Comparison of ENCODE assay signal across 9 cellular contexts in the genomic region with DNA sequence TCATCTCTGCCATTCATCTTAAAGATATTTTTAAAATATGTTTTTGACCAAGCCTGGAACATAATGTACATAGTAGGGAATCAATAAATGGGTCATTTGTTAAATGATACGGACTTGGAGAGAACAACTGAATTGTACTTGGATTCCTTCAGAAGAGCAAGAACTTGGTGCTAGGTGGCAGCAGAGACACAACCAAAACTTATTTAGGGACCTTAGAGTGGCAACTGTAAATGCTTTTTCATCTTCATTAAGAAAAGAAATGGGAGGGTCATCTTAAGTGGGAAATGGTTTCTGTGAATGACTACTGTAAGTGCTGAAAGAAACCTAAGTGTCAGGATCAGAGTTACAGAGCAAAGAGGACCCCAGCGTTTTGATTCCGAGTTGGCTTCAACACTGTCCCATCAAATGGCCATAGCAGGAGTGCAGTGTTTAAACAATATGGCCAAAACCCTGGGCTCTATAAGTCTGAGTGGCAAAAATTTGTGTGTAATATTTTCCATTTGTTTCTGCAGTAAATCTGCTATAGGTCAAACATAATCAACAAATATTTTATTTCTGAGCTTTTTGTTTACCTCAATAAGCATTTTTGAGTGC.
A peak's percentile ranks its signal among the peaks of the same experiment; 100 is the strongest.
DNase-seq lines count a peak whose midpoint lies in the region; TF ChIP-seq lines count a peak whose summit lies in the region.
"Had no signal": no experiment of that assay in that cellular context is flagged by ENCODE, and none has a peak within 500 bp of the region (broad histone marks: within the 10 kb centered on the region; RNA-seq: fewer than 3 reads in every experiment).

No MANE protein-coding gene starts in this region.

- no peaks in the 10 kb centered on the region for H3F3A ChIP-seq in OCI-LY1 (ENCODE audit: insufficient read depth, low read length)

- no peak overlapping the region for H3K27ac Mint-ChIP-seq in neural crest cell (ENCODE audit: unreplicated experiment)
- no peak overlapping the region for H3K27ac Mint-ChIP-seq in CD8-positive, alpha-beta memory T cell
- H3K27ac Mint-ChIP-seq: activated B cell treated with CpG ODN at 0.5 μM for 24 hours had no signal

- TF ChIP-seq CTCF in OCI-LY1 (IDR thresholded peaks at IDR 0.05; ENCODE audit: low read length) (peak; percentile 41; the same call in 1 of the 2 replicates), esophagus squamous epithelium (IDR thresholded peaks at IDR 0.05) (peak; percentile 19 to 58 (median 54)), neural crest cell (conservative IDR thresholded peaks at IDR 0.05) (peak; percentile 62)

- no peak overlapping the region for H2AFZ ChIP-seq in OCI-LY1 (ENCODE audit: low read length)

- H3K36me3 Mint-ChIP-seq in neural crest cell (ENCODE audit: low read depth), result peaks cover 7% of the 10 kb centered on the region
- H3K36me3 Mint-ChIP-seq in CD8-positive, alpha-beta memory T cell, result no peaks in the 10 kb centered on the region

- 37 to 59% methylated on average over 3 of the region's 3 CpGs for WGBS in esophagus squamous epithelium, 2 donors

- H3K79me2 ChIP-seq in OCI-LY1 (ENCODE audit: insufficient read depth, low read length), result no peaks in the 10 kb centered on the region

- no peaks in the 10 kb centered on the region for H3K9me3 ChIP-seq in OCI-LY1 (ENCODE audit: low read length)
- no peaks in the 10 kb centered on the region for H3K9me3 ChIP-seq in esophagus squamous epithelium
- no peaks in the 10 kb centered on the region for H3K9me3 ChIP-seq in CD8-positive, alpha-beta memory T cell (ENCODE audit: low read length)

- TF ChIP-seq POLR2A in esophagus squamous epithelium (IDR thresholded peaks at IDR 0.05), result no peak

- no peaks in the 10 kb centered on the region for H3K4me1 Mint-ChIP-seq in neural crest cell
- H3K4me1 Mint-ChIP-seq in CD8-positive, alpha-beta memory T cell, result no peaks in the 10 kb centered on the region

- intact Hi-C loops in esophagus squamous epithelium (cut with DNase I), result loop anchor here (5.0 to 10.0 kb wide), 2 partner anchors 94 to 207 kb away; no protein-coding TSS in a partner anchor

- no peaks in the 10 kb centered on the region for H4K20me1 ChIP-seq in OCI-LY1 (ENCODE audit: insufficient read depth, low read length)

- DNase-seq in NCI-H1436 (lab: John Stamatoyannopoulos, UW), result peak; percentile 2
- no peak for DNase-seq in NCI-H1436 treated with DMSO at 0.1 percent for 48 hours (lab: John Stamatoyannopoulos, UW)
- DNase-seq in esophagus squamous epithelium (lab: John Stamatoyannopoulos, UW), result no peak
- no peak for DNase-seq in neural crest cell (ENCODE audit: low read depth, low spot score)
- DNase-seq in NCI-H187 treated with DMSO at 0.1 percent for 48 hours (lab: John Stamatoyannopoulos, UW), result no peak
- no peak for DNase-seq in CD8-positive, alpha-beta memory T cell
- no peak for DNase-seq in central memory CD4-positive, alpha-beta T cell
- DNase-seq: activated B cell treated with CpG ODN at 0.5 μM for 24 hours had no signal

- no peaks in the 10 kb centered on the region for H3K9me3 Mint-ChIP-seq in neural crest cell
- peaks cover 0 to 2% (median 0%) of the 10 kb centered on the region in 5 donors for H3K9me3 Mint-ChIP-seq in CD8-positive, alpha-beta memory T cell
- H3K9me3 Mint-ChIP-seq: activated B cell treated with CpG ODN at 0.5 μM for 24 hours had no signal

- H3K27me3 ChIP-seq in OCI-LY1 (ENCODE audit: insufficient read depth, low read length), result no peaks in the 10 kb centered on the region
- H3K27me3 ChIP-seq in esophagus squamous epithelium, result no peaks in the 10 kb centered on the region
- H3K27me3 ChIP-seq in CD8-positive, alpha-beta memory T cell (ENCODE audit: insufficient read depth, low read length, poor library complexity, severe bottlenecking), result no peaks in the 10 kb centered on the region

- no peaks in the 10 kb centered on the region for H3K27me3 Mint-ChIP-seq in neural crest cell (ENCODE audit: low read depth)
- H3K27me3 Mint-ChIP-seq in CD8-positive, alpha-beta memory T cell, result peaks cover under 1 to 4% of the 10 kb centered on the region in 2 donors

- H3K36me3 ChIP-seq in OCI-LY1 (ENCODE audit: insufficient read depth, low read length) (no peaks in the 10 kb centered on the region), esophagus squamous epithelium (no peaks in the 10 kb centered on the region)
- H3K36me3 ChIP-seq in CD8-positive, alpha-beta memory T cell (ENCODE audit: insufficient read depth, low read length), result no peaks in the 10 kb centered on the region

- no peak overlapping the region for H3K4me2 ChIP-seq in OCI-LY1 (ENCODE audit: low read length)

- H3K4me1 ChIP-seq in OCI-LY1 (ENCODE audit: insufficient read depth, low read length, severe bottlenecking), result no peaks in the 10 kb centered on the region
- peaks cover 0 to 23% (median 14%) of the 10 kb centered on the region in 3 donors for H3K4me1 ChIP-seq in esophagus squamous epithelium
- H3K4me1 ChIP-seq in CD8-positive, alpha-beta memory T cell (ENCODE audit: insufficient read depth, low read length), result no peaks in the 10 kb centered on the region

- H3K9ac ChIP-seq in OCI-LY1 (ENCODE audit: low read length), result no peak overlapping the region

- H3K9me2 ChIP-seq in OCI-LY1 (ENCODE audit: low read depth, low read length), result no peaks in the 10 kb centered on the region

- H3K27ac ChIP-seq in OCI-LY1 (ENCODE audit: low read depth, low read length, poor library complexity, severe bottlenecking), result no peak overlapping the region
- peak overlapping the region in 3 of 4 donors; percentile 9 to 71 (median 71) for H3K27ac ChIP-seq in esophagus squamous epithelium
- no peak overlapping the region for H3K27ac ChIP-seq in CD8-positive, alpha-beta memory T cell (ENCODE audit: low read depth, low read length)

- no peak overlapping the region for H3K4me3 Mint-ChIP-seq in neural crest cell
- no peak overlapping the region for H3K4me3 Mint-ChIP-seq in CD8-positive, alpha-beta memory T cell
- H3K4me3 Mint-ChIP-seq: activated B cell treated with CpG ODN at 0.5 μM for 24 hours had no signal

- POLR2A ChIA-PET in CD8-positive, alpha-beta memory T cell (lab: Charles Lee), result no interaction called here

- H3K4me3 ChIP-seq in OCI-LY1 (ENCODE audit: low read depth, low read length, poor library complexity, severe bottlenecking) (no peak overlapping the region), esophagus squamous epithelium (no peak overlapping the region)
- H3K4me3 ChIP-seq in CD8-positive, alpha-beta memory T cell (ENCODE audit: low read length), result no peak overlapping the region

- CTCF ChIA-PET in CD8-positive, alpha-beta memory T cell (lab: Charles Lee), result no interaction called here

Comparison
In these comparisons a context has a peak if more than half of its experiments do, and no peak if none do; other contexts are left out.
1. H3K27ac ChIP-seq: peak in esophagus squamous epithelium (3 of 4); none in OCI-LY1 (single experiment) and CD8-positive, alpha-beta memory T cell (single experiment).
2. Peak in every context shown above with its lines, with median percentiles within 50 percentile points of each other: CTCF ChIP-seq.